In the genomic region with DNA sequence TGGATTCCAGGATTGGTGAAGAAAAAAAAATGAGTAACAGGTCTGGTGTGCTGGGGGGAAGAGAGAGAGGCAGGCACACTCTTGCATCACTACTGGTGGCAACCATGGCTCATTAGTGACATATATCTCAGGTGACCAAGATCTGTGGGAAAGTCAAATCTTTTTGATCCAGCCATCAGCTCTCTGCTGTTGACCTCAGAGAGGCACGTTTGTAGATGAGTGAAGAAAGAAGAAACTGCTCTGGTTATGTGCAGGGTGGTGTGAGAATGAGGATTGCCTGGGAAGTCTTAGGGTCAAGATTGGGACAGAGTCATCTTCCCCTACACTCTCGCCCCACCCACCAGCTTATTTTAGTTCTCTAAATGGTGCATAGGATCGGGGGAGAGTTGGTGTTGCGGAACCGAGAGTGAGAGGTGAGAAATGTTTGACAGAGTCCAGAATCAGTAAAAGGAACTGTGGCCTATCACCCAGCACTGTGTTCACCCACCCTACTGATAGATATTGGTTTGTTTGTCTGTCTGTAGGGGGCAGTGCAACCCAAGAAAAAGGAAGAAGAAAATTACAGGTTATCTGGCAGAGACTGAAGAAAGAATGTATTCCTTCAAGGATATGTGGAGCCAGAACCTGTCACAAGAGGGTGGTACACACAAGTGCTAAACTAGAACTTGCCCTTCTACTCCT, we compare ENCODE assay signal across 9 cellular contexts. TPM values are rescaled to one million over a fixed set of nuclear protein-coding genes. Genes with fewer than 3 reads are reported as not detected.
DNase-seq lines count a peak whose midpoint lies in the region; ATAC-seq, FAIRE-seq and TF ChIP-seq lines count a peak whose summit lies in the region.
"Had no signal": no experiment of that assay in that cellular context is flagged by ENCODE, and none has a peak within 500 bp of the region (broad histone marks: within the 10 kb centered on the region; RNA-seq: fewer than 3 reads in every experiment).

No MANE protein-coding gene starts in this region.

- TF ChIP-seq CTCF in CD4-positive, alpha-beta T cell (IDR thresholded peaks at IDR 0.05) = peak; percentile 63

- ATAC-seq in CD4-positive, alpha-beta T cell (ENCODE audit: poor library complexity) = peak; percentile 74
- peak; percentile 100 for ATAC-seq in HG02798 (IDR thresholded peaks at IDR 0.05; ENCODE audit: poor library complexity, unreplicated experiment)

- POLR2A ChIA-PET in CD4-positive, alpha-beta T cell (lab: Charles Lee) = no interaction called here

- intact Hi-C loops in CD4-positive, alpha-beta T cell (cut with DNase I, micrococcal nuclease) = loop anchor here (5.0 to 10.0 kb wide), 6 partner anchors 161 to 1269 kb away; no protein-coding TSS in a partner anchor

- H3K27ac Mint-ChIP-seq in CD4-positive, alpha-beta T cell = no peak overlapping the region
- H3K27ac Mint-ChIP-seq: activated naive CD4-positive, alpha-beta T cell treated with anti-CD3 and anti-CD28 coated beads, Interleukin-2, amount 50 U/mL, for 24 hours had no signal

- H3K9me3 ChIP-seq in CD4-positive, alpha-beta T cell (ENCODE audit: control insufficient read depth, low read length) = no peaks in the 10 kb centered on the region

- DNase-seq in CD4-positive, alpha-beta T cell = peak in 3 of 10 experiments; percentile 4 to 17 (median 5)
- DNase-seq in GM18507 (ENCODE audit: extremely low spot score, insufficient read length, low read depth) (peak; percentile 38), NCI-H1092 (lab: John Stamatoyannopoulos, UW) (peak; percentile 12), SW480 (ENCODE audit: low spot score) (peak; percentile 60), epithelial cell of prostate (ENCODE audit: low read depth, low spot score) (peak; percentile 14), myocyte (ENCODE audit: low read depth) (peak; percentile 70), 8988T (no peak)

- H3K9me3 Mint-ChIP-seq in CD4-positive, alpha-beta T cell = no peaks in the 10 kb centered on the region
- H3K9me3 Mint-ChIP-seq: activated naive CD4-positive, alpha-beta T cell treated with anti-CD3 and anti-CD28 coated beads, Interleukin-2, amount 50 U/mL, for 24 hours had no signal

- no peaks in the 10 kb centered on the region for H3K4me1 Mint-ChIP-seq in CD4-positive, alpha-beta T cell (ENCODE audit: low read depth)
- H3K4me1 Mint-ChIP-seq: activated naive CD4-positive, alpha-beta T cell treated with anti-CD3 and anti-CD28 coated beads, Interleukin-2, amount 50 U/mL, for 24 hours had no signal

- H3K27ac ChIP-seq in CD4-positive, alpha-beta T cell (ENCODE audit: low read depth, low read length) = no peak overlapping the region
- H3K27ac ChIP-seq in epithelial cell of prostate = no peak overlapping the region

- peak; percentile 99 for FAIRE-seq in GM18507 (lab: Jason Lieb, UNC)

- no peaks in the 10 kb centered on the region for H3K36me3 Mint-ChIP-seq in CD4-positive, alpha-beta T cell (ENCODE audit: low read depth)
- H3K36me3 Mint-ChIP-seq: activated naive CD4-positive, alpha-beta T cell treated with anti-CD3 and anti-CD28 coated beads, Interleukin-2, amount 50 U/mL, for 24 hours had no signal

- CTCF ChIA-PET in CD4-positive, alpha-beta T cell (lab: Charles Lee) = no interaction called here

- H3K27me3 Mint-ChIP-seq in CD4-positive, alpha-beta T cell = peaks cover 28% of the 10 kb centered on the region
- H3K27me3 Mint-ChIP-seq: activated naive CD4-positive, alpha-beta T cell treated with anti-CD3 and anti-CD28 coated beads, Interleukin-2, amount 50 U/mL, for 24 hours had no signal

- H3K27me3 ChIP-seq in CD4-positive, alpha-beta T cell (ENCODE audit: control insufficient read depth, insufficient read depth, low read length) = peaks cover 10% of the 10 kb centered on the region

- no peak overlapping the region for H3K4me3 Mint-ChIP-seq in CD4-positive, alpha-beta T cell
- H3K4me3 Mint-ChIP-seq: activated naive CD4-positive, alpha-beta T cell treated with anti-CD3 and anti-CD28 coated beads, Interleukin-2, amount 50 U/mL, for 24 hours had no signal

RNA-seq across cellular contexts. Expression of gene ARMCX6, which starts 21.9 kb away (rescaled TPM):
- total RNA-seq in CD4-positive, alpha-beta T cell = 10 to 100 TPM; 35.0 to 39.5 TPM
- total RNA-seq in myocyte = 53.5 and 66.8 TPM in 2 replicates
- 92.2 TPM for polyA plus RNA-seq in myocyte (2012)

RNA-seq across cellular contexts. Expression of gene ARMCX3, which starts 27.1 kb away (rescaled TPM):
- 10 to 100 TPM; 38.7 to 44.6 TPM for total RNA-seq in CD4-positive, alpha-beta T cell
- 97.5 and 116 TPM in 2 replicates for total RNA-seq in myocyte
- polyA plus RNA-seq in myocyte (2012) = 103 TPM

RNA-seq across cellular contexts. Expression of gene ARMCX1, which starts 45.5 kb away (rescaled TPM):
- under 1 TPM; 0.61 to 0.66 TPM for total RNA-seq in CD4-positive, alpha-beta T cell
- total RNA-seq in myocyte = 101 and 135 TPM in 2 replicates
- 45.2 TPM for polyA plus RNA-seq in myocyte (2012)

Comparison
In these comparisons a context has a peak if more than half of its experiments do, and no peak if none do; other contexts are left out.
1. RNA of gene ARMCX1, which starts 45.5 kb away (total RNA-seq): 101 to 135 TPM in myocyte; 0.61 to 0.66 TPM in CD4-positive, alpha-beta T cell; every median in the first group is over 10 times any median in the second.